Comparison of ENCODE assay signal across 24 cellular contexts in the genomic region with DNA sequence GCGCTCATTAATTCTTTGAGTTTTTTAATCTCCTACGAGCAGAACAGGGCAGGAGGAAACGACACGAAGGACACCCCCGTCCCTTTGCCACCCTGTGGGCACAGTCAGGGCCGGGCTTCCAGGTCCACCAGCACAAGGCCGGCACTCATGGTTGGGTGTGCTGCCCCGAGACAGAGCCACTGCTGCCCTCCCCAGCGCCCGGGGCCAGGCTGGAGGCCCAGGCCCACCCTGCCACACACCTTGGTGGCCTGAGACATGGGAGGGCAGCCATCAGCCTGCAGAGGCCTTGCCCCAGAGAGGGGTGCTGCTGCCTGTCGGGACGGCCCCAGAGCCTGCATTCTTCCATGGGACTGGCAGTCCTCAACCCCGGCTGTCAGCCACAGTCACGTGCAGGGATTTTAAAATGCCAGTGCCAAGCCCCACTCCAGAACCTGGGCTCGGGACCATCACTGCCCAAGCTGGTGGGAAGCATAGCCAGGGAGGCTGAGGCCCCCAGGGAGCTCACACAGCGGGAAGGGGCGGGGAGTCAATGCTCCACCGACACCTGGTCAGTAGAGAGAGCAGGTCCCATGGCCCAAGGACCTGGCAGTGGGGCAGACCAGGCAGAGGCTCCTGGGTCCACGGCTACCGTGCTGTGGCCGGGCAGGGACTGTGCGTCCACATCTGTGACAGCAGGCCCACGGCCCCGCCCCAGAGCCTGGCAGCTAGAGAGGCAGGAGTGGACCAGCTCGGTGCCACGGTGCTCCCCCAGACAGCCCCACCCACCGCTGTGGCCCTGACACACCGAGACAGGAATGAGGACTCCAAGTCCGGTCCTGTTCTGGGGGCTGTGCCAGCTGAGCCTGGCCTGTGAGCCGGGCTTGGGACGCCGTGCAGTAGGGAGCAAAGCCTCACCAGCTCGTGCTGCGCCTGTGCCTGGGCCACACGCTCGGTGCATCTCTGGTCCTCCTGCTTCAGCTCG. TPM values are rescaled to one million over a fixed set of nuclear protein-coding genes. Genes with fewer than 3 reads are reported as not detected.
"Had no signal": no experiment of that assay in that cellular context is flagged by ENCODE, and none has a peak within 500 bp of the region (broad histone marks: within the 10 kb centered on the region; RNA-seq: fewer than 3 reads in every experiment).

No MANE protein-coding gene starts in this region.

- DNase-seq: activated CD4-positive, alpha-beta memory T cell treated with anti-CD3 and anti-CD28 coated beads for 36 hours; activated CD4-positive, alpha-beta T cell treated with anti-CD3 and anti-CD28 coated beads for 48 hours; activated effector memory CD4-positive, alpha-beta T cell treated with Interleukin-2 at 50 U/mL for 16 hours; activated naive CD4-positive, alpha-beta T cell treated with anti-CD3 and anti-CD28 coated beads, Interleukin-2, amount 10 ng/mL, durations not matched to agents 7 days and 5 days; activated T-cell treated with anti-CD3 and anti-CD28 coated beads, Interleukin-2, amount 50 U/mL, for 72 hours; amygdala; caudate nucleus; dorsolateral prefrontal cortex; effector memory CD8-positive, alpha-beta T cell; esophagus squamous epithelium; gastrocnemius medialis; left colon; lower lobe of right lung; naive thymus-derived CD4-positive, alpha-beta T cell; stimulated activated CD4-positive, alpha-beta T cell treated with anti-CD3 and anti-CD28 coated beads, Interleukin-4, amount 100 ng/mL, for 1 hour; stimulated activated naive CD4-positive, alpha-beta T cell treated with Interleukin-2 at 50 U/mL for 16 hours; T1000; upper lobe of right lung had no signal

- H3K27ac Mint-ChIP-seq: activated CD4-positive, alpha-beta memory T cell treated with anti-CD3 and anti-CD28 coated beads for 36 hours; activated naive CD4-positive, alpha-beta T cell treated with anti-CD3 and anti-CD28 coated beads, Interleukin-2, amount 10 ng/mL, durations not matched to agents 7 days and 5 days; activated T-cell treated with anti-CD3 and anti-CD28 coated beads, Interleukin-2, amount 50 U/mL, for 72 hours; effector memory CD8-positive, alpha-beta T cell; naive thymus-derived CD4-positive, alpha-beta T cell; T-helper 1 cell treated with Interleukin-12 subunit alpha and Interleukin-12 subunit beta and Interleukin-4 antibody, amounts not matched to agents 30 μg/mL and 1 μg/mL, for 36 hours; WTC11 had no signal

- H3K27ac ChIP-seq: dorsolateral prefrontal cortex, esophagus squamous epithelium, gastrocnemius medialis, lower lobe of right lung, upper lobe of right lung had no signal

- ATAC-seq: activated T-cell treated with anti-CD3 and anti-CD28 coated beads, Interleukin-2, amount 50 U/mL, for 72 hours; effector memory CD8-positive, alpha-beta T cell; gastrocnemius medialis; left colon; lower lobe of right lung; naive thymus-derived CD4-positive, alpha-beta T cell; upper lobe of right lung; WTC11 had no signal

- FAIRE-seq: endothelial cell of umbilical vein, islet of Langerhans had no signal

- H3K36me3 ChIP-seq: gastrocnemius medialis had no signal

- H3K27me3 ChIP-seq: dorsolateral prefrontal cortex, esophagus squamous epithelium, gastrocnemius medialis, upper lobe of right lung had no signal

- H3K4me1 Mint-ChIP-seq: activated naive CD4-positive, alpha-beta T cell treated with anti-CD3 and anti-CD28 coated beads, Interleukin-2, amount 10 ng/mL, durations not matched to agents 7 days and 5 days; naive thymus-derived CD4-positive, alpha-beta T cell; neural crest cell; WTC11 had no signal

- H3K4me3 ChIP-seq: dorsolateral prefrontal cortex, esophagus squamous epithelium, gastrocnemius medialis, lower lobe of right lung, upper lobe of right lung had no signal

- H3K36me3 Mint-ChIP-seq: activated naive CD4-positive, alpha-beta T cell treated with anti-CD3 and anti-CD28 coated beads, Interleukin-2, amount 10 ng/mL, durations not matched to agents 7 days and 5 days; naive thymus-derived CD4-positive, alpha-beta T cell had no signal

- H3K9me3 ChIP-seq: esophagus squamous epithelium, gastrocnemius medialis, lower lobe of right lung, upper lobe of right lung had no signal

- H3K4me1 ChIP-seq: gastrocnemius medialis had no signal

- H3K4me3 Mint-ChIP-seq: activated CD4-positive, alpha-beta memory T cell treated with anti-CD3 and anti-CD28 coated beads for 36 hours; activated naive CD4-positive, alpha-beta T cell treated with anti-CD3 and anti-CD28 coated beads, Interleukin-2, amount 10 ng/mL, durations not matched to agents 7 days and 5 days; activated T-cell treated with anti-CD3 and anti-CD28 coated beads, Interleukin-2, amount 50 U/mL, for 72 hours; effector memory CD8-positive, alpha-beta T cell; naive thymus-derived CD4-positive, alpha-beta T cell; neural crest cell; T-helper 1 cell treated with Interleukin-12 subunit alpha and Interleukin-12 subunit beta and Interleukin-4 antibody, amounts not matched to agents 30 μg/mL and 1 μg/mL, for 36 hours; WTC11 had no signal

- H3K9me3 Mint-ChIP-seq: activated CD4-positive, alpha-beta memory T cell treated with anti-CD3 and anti-CD28 coated beads for 36 hours; activated naive CD4-positive, alpha-beta T cell treated with anti-CD3 and anti-CD28 coated beads, Interleukin-2, amount 10 ng/mL, durations not matched to agents 7 days and 5 days; activated T-cell treated with anti-CD3 and anti-CD28 coated beads, Interleukin-2, amount 50 U/mL, for 72 hours; effector memory CD8-positive, alpha-beta T cell; naive thymus-derived CD4-positive, alpha-beta T cell; neural crest cell; T-helper 1 cell treated with Interleukin-12 subunit alpha and Interleukin-12 subunit beta and Interleukin-4 antibody, amounts not matched to agents 30 μg/mL and 1 μg/mL, for 36 hours; WTC11 had no signal

- H3K27me3 Mint-ChIP-seq: activated CD4-positive, alpha-beta memory T cell treated with anti-CD3 and anti-CD28 coated beads for 36 hours; activated naive CD4-positive, alpha-beta T cell treated with anti-CD3 and anti-CD28 coated beads, Interleukin-2, amount 10 ng/mL, durations not matched to agents 7 days and 5 days; effector memory CD8-positive, alpha-beta T cell; naive thymus-derived CD4-positive, alpha-beta T cell had no signal

RNA-seq across cellular contexts. Expression of a gene that starts 29.2 kb away (rescaled TPM):
- polyA plus RNA-seq: naive thymus-derived CD4-positive, alpha-beta T cell had no signal

RNA-seq across cellular contexts. Expression of a gene that starts 29.9 kb away (rescaled TPM):
- total RNA-seq: activated CD4-positive, alpha-beta memory T cell treated with anti-CD3 and anti-CD28 coated beads for 36 hours; activated T-cell treated with anti-CD3 and anti-CD28 coated beads, Interleukin-2, amount 50 U/mL, for 72 hours; endothelial cell of umbilical vein; esophagus squamous epithelium; gastrocnemius medialis; left colon; lower lobe of right lung; naive thymus-derived CD4-positive, alpha-beta T cell; neural crest cell; omental fat pad; upper lobe of right lung; WTC11 had no signal
- polyA plus RNA-seq: endothelial cell of umbilical vein; naive thymus-derived CD4-positive, alpha-beta T cell had no signal
